ENCODE assay signal across 19 cellular contexts in genomic region chr12:12098689-12099010, GRCh38. TPM values are rescaled to one million over a fixed set of nuclear protein-coding genes. Genes with fewer than 3 reads are reported as not detected.
A peak's percentile ranks its signal among the peaks of the same experiment; 100 is the strongest.
DNase-seq lines count a peak whose midpoint lies in the region; ATAC-seq, FAIRE-seq and TF ChIP-seq lines count a peak whose summit lies in the region.
"Had no signal": no experiment of that assay in that cellular context is flagged by ENCODE, and none has a peak within 500 bp of the region (broad histone marks: within the 10 kb centered on the region; RNA-seq: fewer than 3 reads in every experiment).

No MANE protein-coding gene starts in this region.

- POLR2A ChIA-PET in IMR-90 (lab: Charles Lee; ENCODE audit: unreplicated experiment) (no interaction called here), endothelial cell of umbilical vein (lab: Charles Lee) (no interaction called here)

- H2AFZ ChIP-seq in IMR-90 (replicated peaks; ENCODE audit: low read length, poor library complexity) (no peak overlapping the region), endothelial cell of umbilical vein (ENCODE audit: low read depth, low read length) (no peak overlapping the region)

- dilution Hi-C loops in IMR-90 (cut with HindIII; ENCODE audit: low sequenced_read_pairs, unreplicated experiment): no loop called here
- dilution Hi-C loops in endothelial cell of umbilical vein (cut with MboI; ENCODE audit: extremely low pct_ligation_motif_present, low sequenced_read_pairs): loop anchor here (25.0 kb wide), 1 partner anchor 239 kb away; no protein-coding TSS in a partner anchor

- H3K4me2 ChIP-seq in IMR-90 (ENCODE audit: low read depth, low read length) (no peak overlapping the region), endothelial cell of umbilical vein (ENCODE audit: insufficient read depth, low read length) (no peak overlapping the region)

- peak overlapping the region; percentile 25 for H3K14ac ChIP-seq in IMR-90 (replicated peaks; ENCODE audit: low read depth, low read length)

- H3K9me1 ChIP-seq in IMR-90 (ENCODE audit: insufficient read depth, low read length): peaks cover 11% of the 10 kb centered on the region
- H3K9me1 ChIP-seq in endothelial cell of umbilical vein (replicated peaks; ENCODE audit: control insufficient read depth, extremely low read depth, insufficient read depth, low read length): no peaks in the 10 kb centered on the region

- H3K23ac ChIP-seq in IMR-90 (ENCODE audit: low read depth, low read length): no peak overlapping the region

- H2BK15ac ChIP-seq in IMR-90 (ENCODE audit: low read depth, low read length): peak overlapping the region; percentile 19; the same call in 2 of the 3 replicates

- H2BK120ac ChIP-seq in IMR-90 (ENCODE audit: low read depth, low read length): peak overlapping the region; percentile 11; the same call in 1 of the 2 replicates

- H3K18ac ChIP-seq in IMR-90 (ENCODE audit: low read depth, low read length): no peak overlapping the region

- TF ChIP-seq CTCF in IMR-90 (conservative IDR thresholded peaks at IDR 0.05; ENCODE audit: low read depth, low read length): no peak
- no peak for TF ChIP-seq CTCF in endothelial cell of umbilical vein (IDR thresholded peaks at IDR 0.05; ENCODE audit: extremely low read depth in 1 of 2, insufficient read depth in 1 of 2, low read depth in 1 of 2, low read length in 2 of 2)
- no peak for TF ChIP-seq CTCF in left lung (IDR thresholded peaks at IDR 0.05)
- no peak for TF ChIP-seq CTCF in upper lobe of left lung (IDR thresholded peaks at IDR 0.05)

- H3K36me3 Mint-ChIP-seq in activated T-cell treated with anti-CD3 and anti-CD28 coated beads, Interleukin-2, amount 50 U/mL, for 24 hours (ENCODE audit: low read depth): no peaks in the 10 kb centered on the region

- H3K27ac ChIP-seq in IMR-90 (ENCODE audit: insufficient read depth, low read length): no peak overlapping the region
- H3K27ac ChIP-seq in endothelial cell of umbilical vein (ENCODE audit: insufficient read depth, low read depth, low read length): peak overlapping the region; percentile 74
- H3K27ac ChIP-seq in left lung: no peak overlapping the region
- H3K27ac ChIP-seq in upper lobe of left lung: peak overlapping the region in 3 of 4 donors; percentile 1 to 80 (median 42)
- H3K27ac ChIP-seq: C4-2B had no signal

- H3K9me3 Mint-ChIP-seq in activated T-cell treated with anti-CD3 and anti-CD28 coated beads, Interleukin-2, amount 50 U/mL, for 24 hours: no peaks in the 10 kb centered on the region
- H3K9me3 Mint-ChIP-seq: H9 had no signal

- peaks cover 8% of the 10 kb centered on the region; the same call in 1 of the 2 replicates for H3K4me1 ChIP-seq in IMR-90 (ENCODE audit: control insufficient read depth, insufficient read depth, low read length)
- peaks cover 30% of the 10 kb centered on the region for H3K4me1 ChIP-seq in endothelial cell of umbilical vein (ENCODE audit: control insufficient read depth, extremely low read depth, insufficient read depth, low read length)
- no peaks in the 10 kb centered on the region for H3K4me1 ChIP-seq in left lung
- H3K4me1 ChIP-seq in upper lobe of left lung: peaks cover 6 to 20% (median 16%) of the 10 kb centered on the region in 4 donors

- H3K4me3 ChIP-seq in IMR-90 (ENCODE audit: insufficient read depth, low read depth, low read length) (no peak overlapping the region), endothelial cell of umbilical vein (replicated peaks in 1 of 3; ENCODE audit: insufficient read depth in 1 of 3, low read depth in 1 of 3, low read length in 3 of 3) (no peak overlapping the region), left lung (no peak overlapping the region), upper lobe of left lung (no peak overlapping the region)

- H4K5ac ChIP-seq in IMR-90 (ENCODE audit: low read depth, low read length): no peak overlapping the region

- H4K20me1 ChIP-seq in IMR-90 (ENCODE audit: insufficient read depth, low read length): no peaks in the 10 kb centered on the region
- H4K20me1 ChIP-seq in endothelial cell of umbilical vein (replicated peaks; ENCODE audit: control insufficient read depth, extremely low read depth, insufficient read depth, low read length): no peaks in the 10 kb centered on the region

- CTCF ChIA-PET in IMR-90 (lab: Yijun Ruan, JAX): interaction anchor here (0.8 kb wide), 1 partner anchor 23 kb away, joined by 3 read pairs; no protein-coding TSS in a partner anchor
- CTCF ChIA-PET in endothelial cell of umbilical vein (lab: Charles Lee): interaction anchor here (1.4 kb wide), 1 partner anchor 229 kb away, joined by 4 read pairs; no protein-coding TSS in a partner anchor

- no peak overlapping the region for H4K8ac ChIP-seq in IMR-90 (ENCODE audit: low read depth in 2 of 2, low read length in 2 of 2)

- H4K91ac ChIP-seq in IMR-90 (ENCODE audit: insufficient read depth, low read depth, low read length): no peak overlapping the region

- BruUV-seq in IMR-90 (replicated peaks; lab: Mats Ljungman, UMichigan) (no TSS peak), endothelial cell of umbilical vein (replicated peaks; lab: Mats Ljungman, UMichigan) (no TSS peak)

- DNase-seq in IMR-90 (no peak), endothelial cell of umbilical vein (ENCODE audit: low read depth, low spot score) (no peak), left lung (no peak), upper lobe of left lung (no peak)
- DNase-seq in activated T-cell treated with anti-CD3 and anti-CD28 coated beads, Interleukin-2, amount 50 U/mL, for 24 hours: no peak
- DNase-seq: ACHN; Caco-2; CD4-positive, alpha-beta T cell; GDM1; H9 had no signal

- TF ChIP-seq EP300 in upper lobe of left lung (IDR thresholded peaks at IDR 0.05): no peak

- H3K9ac ChIP-seq in IMR-90 (ENCODE audit: low read depth, low read length): no peak overlapping the region
- no peak overlapping the region for H3K9ac ChIP-seq in endothelial cell of umbilical vein (replicated peaks; ENCODE audit: extremely low read depth, insufficient read depth, low read length)

- no peak overlapping the region for H3K4me3 Mint-ChIP-seq in activated T-cell treated with anti-CD3 and anti-CD28 coated beads, Interleukin-2, amount 50 U/mL, for 24 hours
- H3K4me3 Mint-ChIP-seq: CD4-positive, alpha-beta T cell; H9 had no signal

- no peak overlapping the region for H2BK5ac ChIP-seq in IMR-90 (ENCODE audit: low read depth, low read length, poor library complexity, severe bottlenecking)

- H3K36me3 ChIP-seq in IMR-90 (ENCODE audit: control insufficient read depth, insufficient read depth, low read length): no peaks in the 10 kb centered on the region
- no peaks in the 10 kb centered on the region for H3K36me3 ChIP-seq in endothelial cell of umbilical vein (ENCODE audit: control insufficient read depth in 2 of 2, extremely low read depth in 1 of 2, insufficient read depth in 2 of 2, low read length in 2 of 2)
- no peaks in the 10 kb centered on the region for H3K36me3 ChIP-seq in left lung
- no peaks in the 10 kb centered on the region for H3K36me3 ChIP-seq in upper lobe of left lung
- H3K36me3 ChIP-seq: BE2C had no signal

- in situ Hi-C loops in IMR-90 (cut with MboI; ENCODE audit: low sequenced_read_pairs): no loop called here

- TF ChIP-seq POLR2A in IMR-90 (IDR thresholded peaks at IDR 0.05; ENCODE audit: low read depth, low read length): no peak
- no peak for TF ChIP-seq POLR2A in endothelial cell of umbilical vein (IDR thresholded peaks at IDR 0.05; ENCODE audit: low read depth, low read length)
- TF ChIP-seq POLR2A in upper lobe of left lung (IDR thresholded peaks at IDR 0.05): no peak
- no peak for TF ChIP-seq POLR2A in GM18505 (IDR thresholded peaks at IDR 0.05; ENCODE audit: borderline replicate concordance, extremely low read depth, insufficient read depth, insufficient read length)

- H2AK9ac ChIP-seq in IMR-90 (replicated peaks; ENCODE audit: low read depth, low read length, poor library complexity): no peak overlapping the region

- no peaks in the 10 kb centered on the region for H3K27me3 Mint-ChIP-seq in activated T-cell treated with anti-CD3 and anti-CD28 coated beads, Interleukin-2, amount 50 U/mL, for 24 hours
- H3K27me3 Mint-ChIP-seq: CD4-positive, alpha-beta T cell had no signal

- H3K9me3 ChIP-seq in IMR-90 (ENCODE audit: control insufficient read depth, insufficient read depth, low read length): no peaks in the 10 kb centered on the region
- no peaks in the 10 kb centered on the region for H3K9me3 ChIP-seq in endothelial cell of umbilical vein (replicated peaks; ENCODE audit: control insufficient read depth, insufficient read depth, low read length)
- no peaks in the 10 kb centered on the region for H3K9me3 ChIP-seq in left lung
- no peaks in the 10 kb centered on the region for H3K9me3 ChIP-seq in upper lobe of left lung
- H3K9me3 ChIP-seq: BE2C, Caco-2 had no signal

- H3K4me1 Mint-ChIP-seq in activated T-cell treated with anti-CD3 and anti-CD28 coated beads, Interleukin-2, amount 50 U/mL, for 24 hours (ENCODE audit: low read depth): no peaks in the 10 kb centered on the region
- H3K4me1 Mint-ChIP-seq: H9 had no signal

- no peak for TF ChIP-seq RAD21 in IMR-90 (IDR thresholded peaks at IDR 0.05; ENCODE audit: low read length)

- H3K27me3 ChIP-seq in IMR-90 (ENCODE audit: control insufficient read depth, insufficient read depth, low read length) (no peaks in the 10 kb centered on the region), endothelial cell of umbilical vein (ENCODE audit: control insufficient read depth in 2 of 2, insufficient read depth in 2 of 2, low read length in 2 of 2) (no peaks in the 10 kb centered on the region), left lung (no peaks in the 10 kb centered on the region), upper lobe of left lung (no peaks in the 10 kb centered on the region)
- H3K27me3 ChIP-seq: BE2C had no signal

- ATAC-seq in IMR-90 (ENCODE audit: low read depth) (no peak), left lung (peak; percentile 62), upper lobe of left lung (ENCODE audit: low FRiP score in 2 of 2) (no peak), GM18505 (IDR thresholded peaks at IDR 0.05; ENCODE audit: unreplicated experiment) (no peak), GM21717 (IDR thresholded peaks at IDR 0.05; ENCODE audit: unreplicated experiment) (no peak)
- ATAC-seq: HepG2 had no signal

- H3K4ac ChIP-seq in IMR-90 (ENCODE audit: low read depth, low read length): no peak overlapping the region

- H3K56ac ChIP-seq in IMR-90 (ENCODE audit: extremely low read depth, insufficient read depth, low read length): no peak overlapping the region

- no peak overlapping the region for H2BK20ac ChIP-seq in IMR-90 (ENCODE audit: low read depth, low read length)

- 0 out of 2 replicates have a peak overlapping the region, but pooled peaks have one; percentile 2 for H2AK5ac ChIP-seq in IMR-90 (ENCODE audit: low read depth, low read length)

- FAIRE-seq in endothelial cell of umbilical vein (lab: Jason Lieb, UNC): no peak
- FAIRE-seq: A204.1, D721Med, GM12892, H1, HepG2 had no signal

- WGBS in IMR-90 (ENCODE audit: extremely low coverage in 2 of 2, insufficient read length in 1 of 2), 2 experiments: 80% methylated on average over 1 of the region's 3 CpGs; no CpG with 5 or more reads in 1 of the 2 experiments
- 76 to 85% methylated on average over 3 of the region's 3 CpGs for WGBS in upper lobe of left lung, 2 donors

- intact Hi-C loops in IMR-90 (cut with micrococcal nuclease): no loop called here
- intact Hi-C loops in endothelial cell of umbilical vein (cut with micrococcal nuclease): loop anchor here (5.0 kb wide), 2 partner anchors 64 to 169 kb away; partner anchors contain the start of gene LRP6
- intact Hi-C loops in left lung (cut with DNase I): no loop called here

- no peak overlapping the region for H3K27ac Mint-ChIP-seq in activated T-cell treated with anti-CD3 and anti-CD28 coated beads, Interleukin-2, amount 50 U/mL, for 24 hours
- H3K27ac Mint-ChIP-seq: CD4-positive, alpha-beta T cell; H9 had no signal

- 0 out of 4 replicates have a peak, but pooled peaks cover 0 to 4% of the 10 kb centered on the region in 2 experiments for H3K79me1 ChIP-seq in IMR-90 (ENCODE audit: low read depth in 1 of 2, low read length in 2 of 2)

- no peaks in the 10 kb centered on the region for H3K79me2 ChIP-seq in endothelial cell of umbilical vein (ENCODE audit: control insufficient read depth, insufficient read depth, low read length)

RNA-seq across cellular contexts. Expression of gene BCL2L14, which starts 27.9 kb away (rescaled TPM):
- total RNA-seq in IMR-90 (2012; rRNA removed) (not detected in 2 replicates), endothelial cell of umbilical vein (not detected in 2 replicates), left lung (1 to 10 TPM in 1 of 2 donors, under 1 TPM in 1; 0.65 to 1.7 TPM), upper lobe of left lung (1 to 10 TPM in 4 of 6 donors, under 1 TPM in 1, not detected in 1; 0.57 to 4.6 (median 1.8) TPM)
- polyA plus RNA-seq in IMR-90 (2012; rRNA removed) (not detected in 2 replicates), endothelial cell of umbilical vein (not detected in 2 replicates)
- not detected in 2 replicates for polyA plus RNA-seq in IMR-90 (2012; cell fraction: cytosol; rRNA removed)
- not detected in 2 replicates for polyA plus RNA-seq in IMR-90 (2012; cell fraction: nucleus; rRNA removed; ENCODE audit: low replicate concordance)
- not detected in 2 replicates for polyA plus RNA-seq in endothelial cell of umbilical vein (2011; cell fraction: cytosol; rRNA removed)
- not detected in 2 replicates for polyA plus RNA-seq in endothelial cell of umbilical vein (2011; cell fraction: nucleus; rRNA removed)
- polyA plus RNA-seq in endothelial cell of umbilical vein (2012): not detected in 2 replicates
- not detected in 2 replicates for polyA minus RNA-seq in endothelial cell of umbilical vein
- not detected for polyA minus RNA-seq in endothelial cell of umbilical vein (2011; cell fraction: cytosol; rRNA and poly(A)+ RNA removed)
- polyA minus RNA-seq in endothelial cell of umbilical vein (2011; cell fraction: nucleus; rRNA and poly(A)+ RNA removed): not detected in 2 replicates
- polyA plus RNA-seq: HepG2 had no signal

Comparison
In these comparisons a context has a peak if more than half of its experiments do, and no peak if none do; other contexts are left out.
1. H3K27ac ChIP-seq: peak in endothelial cell of umbilical vein (single experiment) and upper lobe of left lung (3 of 4); none in IMR-90 (single experiment) and left lung (0 of 2).